ENCODE assay signal across 8 cellular contexts in the genomic region with DNA sequence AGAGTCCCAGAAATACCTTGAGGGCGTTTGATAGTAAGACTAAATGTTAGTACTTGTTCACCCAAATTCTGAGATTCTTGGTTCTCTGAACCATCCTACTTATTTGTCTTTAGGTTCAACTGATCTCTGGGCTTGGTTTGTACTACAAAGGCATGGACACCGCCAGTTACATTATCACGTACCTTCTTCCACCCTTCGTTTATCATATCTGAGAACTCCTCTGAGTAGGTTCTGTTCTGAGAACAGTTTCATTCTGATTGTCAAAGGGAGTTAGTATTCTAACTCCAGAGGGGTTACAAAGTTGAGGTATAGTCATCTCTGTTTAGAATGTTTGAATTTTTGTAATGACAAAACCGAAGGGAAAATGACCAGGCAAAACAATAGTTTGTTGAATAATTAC. TPM values are rescaled to one million over a fixed set of nuclear protein-coding genes. Genes with fewer than 3 reads are reported as not detected.
DNase-seq lines count a peak whose midpoint lies in the region; ATAC-seq and TF ChIP-seq lines count a peak whose summit lies in the region.

No MANE protein-coding gene starts in this region.

- H3K36me3 ChIP-seq in uterus: no peaks in the 10 kb centered on the region

- no peaks in the 10 kb centered on the region for H3K9me3 Mint-ChIP-seq in activated naive CD4-positive, alpha-beta T cell treated with anti-CD3 and anti-CD28 coated beads for 36 hours
- H3K9me3 Mint-ChIP-seq in T-helper 1 cell treated with Interleukin-12 subunit alpha and Interleukin-12 subunit beta and Interleukin-4 antibody, amounts not matched to agents 30 μg/mL and 1 μg/mL, for 36 hours: no peaks in the 10 kb centered on the region
- H3K9me3 Mint-ChIP-seq in stimulated activated naive CD8-positive, alpha-beta T cell treated with anti-CD3 and anti-CD28 coated beads, Interleukin-15, amount 100 ng/mL, for 72 hours: no peaks in the 10 kb centered on the region

- peaks cover 64% of the 10 kb centered on the region for H3K4me1 Mint-ChIP-seq in activated naive CD4-positive, alpha-beta T cell treated with anti-CD3 and anti-CD28 coated beads for 36 hours (ENCODE audit: low read depth)
- peaks cover 37% of the 10 kb centered on the region for H3K4me1 Mint-ChIP-seq in T-helper 1 cell treated with Interleukin-12 subunit alpha and Interleukin-12 subunit beta and Interleukin-4 antibody, amounts not matched to agents 30 μg/mL and 1 μg/mL, for 36 hours (ENCODE audit: low read depth)
- peaks cover 61% of the 10 kb centered on the region for H3K4me1 Mint-ChIP-seq in stimulated activated naive CD8-positive, alpha-beta T cell treated with anti-CD3 and anti-CD28 coated beads, Interleukin-15, amount 100 ng/mL, for 72 hours

- no peaks in the 10 kb centered on the region for H3K9me3 ChIP-seq in uterus

- H3K27me3 ChIP-seq in uterus: no peaks in the 10 kb centered on the region

- H3K27ac Mint-ChIP-seq in activated naive CD4-positive, alpha-beta T cell treated with anti-CD3 and anti-CD28 coated beads for 36 hours: peak overlapping the region; percentile 84
- H3K27ac Mint-ChIP-seq in T-helper 1 cell treated with Interleukin-12 subunit alpha and Interleukin-12 subunit beta and Interleukin-4 antibody, amounts not matched to agents 30 μg/mL and 1 μg/mL, for 36 hours: peak overlapping the region; percentile 58
- peak overlapping the region; percentile 2 to 86 for H3K27ac Mint-ChIP-seq in stimulated activated naive CD8-positive, alpha-beta T cell treated with anti-CD3 and anti-CD28 coated beads, Interleukin-15, amount 100 ng/mL, for 72 hours

- DNase-seq in activated naive CD4-positive, alpha-beta T cell treated with anti-CD3 and anti-CD28 coated beads for 36 hours: peak; percentile 50
- DNase-seq in activated naive CD4-positive, alpha-beta T cell treated with anti-CD3 and anti-CD28 coated beads, Interleukin-2, amount 50 U/mL, for 16 hours: no peak
- peak in 1 of 2 donors; percentile 15 for DNase-seq in stimulated activated naive CD8-positive, alpha-beta T cell treated with anti-CD3 and anti-CD28 coated beads, Interleukin-15, amount 100 ng/mL, for 72 hours
- DNase-seq in uterus (no peak), GDM1 (lab: John Stamatoyannopoulos, UW) (no peak), foreskin fibroblast (no peak)

- H3K4me1 ChIP-seq in uterus: no peaks in the 10 kb centered on the region

- CTCF ChIA-PET in activated naive CD4-positive, alpha-beta T cell treated with anti-CD3 and anti-CD28 coated beads for 36 hours (lab: Charles Lee): interaction anchor here (0.6 kb wide), 1 partner anchor 508 kb away, joined by 3 read pairs; no protein-coding TSS in a partner anchor

- peaks cover 14% of the 10 kb centered on the region for H3K36me3 Mint-ChIP-seq in activated naive CD4-positive, alpha-beta T cell treated with anti-CD3 and anti-CD28 coated beads for 36 hours (ENCODE audit: low read depth)
- peaks cover 11% of the 10 kb centered on the region for H3K36me3 Mint-ChIP-seq in T-helper 1 cell treated with Interleukin-12 subunit alpha and Interleukin-12 subunit beta and Interleukin-4 antibody, amounts not matched to agents 30 μg/mL and 1 μg/mL, for 36 hours (ENCODE audit: low read depth)

- no peak overlapping the region for H3K27ac ChIP-seq in uterus

- no peak for TF ChIP-seq POLR2A in uterus (IDR thresholded peaks at IDR 0.05)

- intact Hi-C loops in activated naive CD4-positive, alpha-beta T cell treated with anti-CD3 and anti-CD28 coated beads for 36 hours (cut with micrococcal nuclease): loop anchor here (1.0 to 5.0 kb wide), 6 partner anchors 15 to 388 kb away; no protein-coding TSS in a partner anchor
- intact Hi-C loops in uterus (cut with DNase I; ENCODE audit: low total_unique reads): no loop called here

- H3K4me3 Mint-ChIP-seq in activated naive CD4-positive, alpha-beta T cell treated with anti-CD3 and anti-CD28 coated beads for 36 hours: peak overlapping the region; percentile 36
- peak overlapping the region; percentile 32 for H3K4me3 Mint-ChIP-seq in T-helper 1 cell treated with Interleukin-12 subunit alpha and Interleukin-12 subunit beta and Interleukin-4 antibody, amounts not matched to agents 30 μg/mL and 1 μg/mL, for 36 hours
- peak overlapping the region; percentile 51 to 58 for H3K4me3 Mint-ChIP-seq in stimulated activated naive CD8-positive, alpha-beta T cell treated with anti-CD3 and anti-CD28 coated beads, Interleukin-15, amount 100 ng/mL, for 72 hours

- no peaks in the 10 kb centered on the region for H3K27me3 Mint-ChIP-seq in activated naive CD4-positive, alpha-beta T cell treated with anti-CD3 and anti-CD28 coated beads for 36 hours (ENCODE audit: low read depth)
- H3K27me3 Mint-ChIP-seq in T-helper 1 cell treated with Interleukin-12 subunit alpha and Interleukin-12 subunit beta and Interleukin-4 antibody, amounts not matched to agents 30 μg/mL and 1 μg/mL, for 36 hours (ENCODE audit: low read depth): no peaks in the 10 kb centered on the region
- H3K27me3 Mint-ChIP-seq in stimulated activated naive CD8-positive, alpha-beta T cell treated with anti-CD3 and anti-CD28 coated beads, Interleukin-15, amount 100 ng/mL, for 72 hours: no peaks in the 10 kb centered on the region

- no peak overlapping the region for H3K4me3 ChIP-seq in uterus
- H3K4me3 ChIP-seq in foreskin fibroblast (ENCODE audit: low read depth in 1 of 2, low read length in 2 of 2): no peak overlapping the region

- ATAC-seq in HG02870 (IDR thresholded peaks at IDR 0.05; ENCODE audit: unreplicated experiment): peak; percentile 89
- ATAC-seq in stimulated activated naive CD8-positive, alpha-beta T cell treated with anti-CD3 and anti-CD28 coated beads, Interleukin-15, amount 100 ng/mL, for 72 hours: peak; percentile 98

- TF ChIP-seq CTCF in uterus (IDR thresholded peaks at IDR 0.05) (no peak), foreskin fibroblast (IDR thresholded peaks at IDR 0.05; ENCODE audit: low read depth, low read length) (no peak)

RNA-seq across cellular contexts. Expression of a gene that starts 19.3 kb away (rescaled TPM):
- total RNA-seq in activated naive CD4-positive, alpha-beta T cell treated with anti-CD3 and anti-CD28 coated beads for 36 hours: 10 to 100 TPM; 27.1 to 27.9 TPM
- 100 to 1,000 TPM in 3 of 4 donors, 10 to 100 TPM in 1; 60.6 to 211 (median 111) TPM for total RNA-seq in uterus
